29 cellular contexts compared by ENCODE assay signal in genomic region chr4:134756456-134756855, GRCh38.
"Had no signal": no experiment of that assay in that cellular context is flagged by ENCODE, and none has a peak within 500 bp of the region (broad histone marks: within the 10 kb centered on the region; RNA-seq: fewer than 3 reads in every experiment).

No MANE protein-coding gene starts in this region.

- ATAC-seq: activated CD8-positive, alpha-beta memory T cell treated with anti-CD3 and anti-CD28 coated beads, Interleukin-2, amount 10 ng/mL, durations not matched to agents 7 days and 5 days; activated naive CD4-positive, alpha-beta T cell treated with anti-CD3 and anti-CD28 coated beads, Interleukin-2, amount 50 U/mL, for 72 hours; activated naive CD8-positive, alpha-beta T cell treated with anti-CD3 and anti-CD28 coated beads, Interleukin-2, amount 50 U/mL, for 24 hours; T-cell had no signal

- DNase-seq: activated B cell treated with CpG ODN at 0.5 μM for 24 hours; activated CD4-positive, alpha-beta T cell treated with anti-CD3 and anti-CD28 coated beads for 1 hour; activated CD4-positive, alpha-beta T cell treated with anti-CD3 and anti-CD28 coated beads, Interleukin-2, amount 10 ng/mL, durations not matched to agents 24 days and 14 days; activated CD4-positive, alpha-beta T cell treated with anti-CD3 and anti-CD28 coated beads, Interleukin-2, amount 50 U/mL, for 48 hours; activated CD8-positive, alpha-beta memory T cell treated with anti-CD3 and anti-CD28 coated beads, Interleukin-2, amount 10 ng/mL, durations not matched to agents 7 days and 5 days; activated effector memory CD4-positive, alpha-beta T cell treated with anti-CD3 and anti-CD28 coated beads, Interleukin-2, amount 50 U/mL, for 16 hours; activated naive CD4-positive, alpha-beta T cell treated with Interleukin-2 at 50 U/mL for 16 hours; activated naive CD8-positive, alpha-beta T cell treated with anti-CD3 and anti-CD28 coated beads, Interleukin-2, amount 50 U/mL, for 24 hours; activated T-cell treated with anti-CD3 and anti-CD28 coated beads, Interleukin-2, amount 50 U/mL, for 24 hours; amygdala; brain microvascular endothelial cell; KG1; NCI-H1092 treated with DMSO at 0.1 percent for 48 hours; NCI-H1436 treated with DMSO at 0.1 percent for 48 hours; NCI-H187; NCI-H2081 treated with DMSO at 0.1 percent for 48 hours; NCI-H2227 treated with DMSO at 0.1 percent for 48 hours; NCI-H446 treated with DMSO at 0.1 percent for 48 hours; NCI-H524 treated with DMSO at 0.1 percent for 48 hours; NCI-H82; NK-92 treated with Interleukin-12 subunit alpha and Interleukin-12 subunit beta, amount 100 ng/mL, for 24 hours; SHP77; T-cell; T-helper 2 cell; T1000 had no signal

- H3K4me3 Mint-ChIP-seq: activated B cell treated with CpG ODN at 0.5 μM for 24 hours; activated CD4-positive, alpha-beta T cell treated with anti-CD3 and anti-CD28 coated beads, Interleukin-2, amount 10 ng/mL, durations not matched to agents 24 days and 14 days; activated CD8-positive, alpha-beta memory T cell treated with anti-CD3 and anti-CD28 coated beads, Interleukin-2, amount 10 ng/mL, durations not matched to agents 7 days and 5 days; activated naive CD8-positive, alpha-beta T cell treated with anti-CD3 and anti-CD28 coated beads, Interleukin-2, amount 50 U/mL, for 24 hours; activated T-cell treated with anti-CD3 and anti-CD28 coated beads, Interleukin-2, amount 50 U/mL, for 24 hours; activated T-helper 1 cell treated with anti-CD3 and anti-CD28 coated beads, Interleukin-12 subunit alpha, Interleukin-12 subunit beta, Interleukin-2, Interleukin-4 antibody, amounts not matched to agents 30 ng/mL and 10 ng/mL and 1 ng/mL, durations not matched to agents 14 hours and 24 hours and 36 hours; IgD-negative memory B cell; T-cell had no signal

- H3K27me3 ChIP-seq: brain microvascular endothelial cell, cardiac muscle cell had no signal

- H3K9me3 Mint-ChIP-seq: activated CD4-positive, alpha-beta T cell treated with anti-CD3 and anti-CD28 coated beads, Interleukin-2, amount 10 ng/mL, durations not matched to agents 24 days and 14 days; activated T-helper 1 cell treated with anti-CD3 and anti-CD28 coated beads, Interleukin-12 subunit alpha, Interleukin-12 subunit beta, Interleukin-2, Interleukin-4 antibody, amounts not matched to agents 30 ng/mL and 10 ng/mL and 1 ng/mL, durations not matched to agents 14 hours and 24 hours and 36 hours had no signal

- H3K4me1 Mint-ChIP-seq: activated B cell treated with CpG ODN at 0.5 μM for 24 hours; activated CD4-positive, alpha-beta T cell treated with anti-CD3 and anti-CD28 coated beads, Interleukin-2, amount 10 ng/mL, durations not matched to agents 24 days and 14 days; activated CD8-positive, alpha-beta memory T cell treated with anti-CD3 and anti-CD28 coated beads, Interleukin-2, amount 10 ng/mL, durations not matched to agents 7 days and 5 days; activated naive CD8-positive, alpha-beta T cell treated with anti-CD3 and anti-CD28 coated beads, Interleukin-2, amount 50 U/mL, for 24 hours; IgD-negative memory B cell; T-cell had no signal

- H3K27ac ChIP-seq: brain microvascular endothelial cell, cardiac muscle cell had no signal

- H3K27ac Mint-ChIP-seq: activated B cell treated with CpG ODN at 0.5 μM for 24 hours; activated CD4-positive, alpha-beta T cell treated with anti-CD3 and anti-CD28 coated beads, Interleukin-2, amount 10 ng/mL, durations not matched to agents 24 days and 14 days; activated CD8-positive, alpha-beta memory T cell treated with anti-CD3 and anti-CD28 coated beads, Interleukin-2, amount 10 ng/mL, durations not matched to agents 7 days and 5 days; activated naive CD4-positive, alpha-beta T cell treated with anti-CD3 and anti-CD28 coated beads, Interleukin-2, amount 50 U/mL, for 72 hours; activated naive CD8-positive, alpha-beta T cell treated with anti-CD3 and anti-CD28 coated beads, Interleukin-2, amount 50 U/mL, for 24 hours; activated T-cell treated with anti-CD3 and anti-CD28 coated beads, Interleukin-2, amount 50 U/mL, for 24 hours; activated T-helper 1 cell treated with anti-CD3 and anti-CD28 coated beads, Interleukin-12 subunit alpha, Interleukin-12 subunit beta, Interleukin-2, Interleukin-4 antibody, amounts not matched to agents 30 ng/mL and 10 ng/mL and 1 ng/mL, durations not matched to agents 14 hours and 24 hours and 36 hours; IgD-negative memory B cell; T-cell had no signal

- H3K27me3 Mint-ChIP-seq: activated B cell treated with CpG ODN at 0.5 μM for 24 hours; activated CD4-positive, alpha-beta T cell treated with anti-CD3 and anti-CD28 coated beads, Interleukin-2, amount 10 ng/mL, durations not matched to agents 24 days and 14 days; activated CD8-positive, alpha-beta memory T cell treated with anti-CD3 and anti-CD28 coated beads, Interleukin-2, amount 10 ng/mL, durations not matched to agents 7 days and 5 days; activated naive CD8-positive, alpha-beta T cell treated with anti-CD3 and anti-CD28 coated beads, Interleukin-2, amount 50 U/mL, for 24 hours; activated T-cell treated with anti-CD3 and anti-CD28 coated beads, Interleukin-2, amount 50 U/mL, for 24 hours; IgD-negative memory B cell; T-cell had no signal

- H3K36me3 ChIP-seq: brain microvascular endothelial cell, cardiac muscle cell had no signal

- H3K4me3 ChIP-seq: cardiac muscle cell had no signal

- H3K36me3 Mint-ChIP-seq: activated CD8-positive, alpha-beta memory T cell treated with anti-CD3 and anti-CD28 coated beads, Interleukin-2, amount 10 ng/mL, durations not matched to agents 7 days and 5 days; activated naive CD4-positive, alpha-beta T cell treated with anti-CD3 and anti-CD28 coated beads, Interleukin-2, amount 50 U/mL, for 72 hours; IgD-negative memory B cell; T-cell had no signal
